In the genomic region with DNA sequence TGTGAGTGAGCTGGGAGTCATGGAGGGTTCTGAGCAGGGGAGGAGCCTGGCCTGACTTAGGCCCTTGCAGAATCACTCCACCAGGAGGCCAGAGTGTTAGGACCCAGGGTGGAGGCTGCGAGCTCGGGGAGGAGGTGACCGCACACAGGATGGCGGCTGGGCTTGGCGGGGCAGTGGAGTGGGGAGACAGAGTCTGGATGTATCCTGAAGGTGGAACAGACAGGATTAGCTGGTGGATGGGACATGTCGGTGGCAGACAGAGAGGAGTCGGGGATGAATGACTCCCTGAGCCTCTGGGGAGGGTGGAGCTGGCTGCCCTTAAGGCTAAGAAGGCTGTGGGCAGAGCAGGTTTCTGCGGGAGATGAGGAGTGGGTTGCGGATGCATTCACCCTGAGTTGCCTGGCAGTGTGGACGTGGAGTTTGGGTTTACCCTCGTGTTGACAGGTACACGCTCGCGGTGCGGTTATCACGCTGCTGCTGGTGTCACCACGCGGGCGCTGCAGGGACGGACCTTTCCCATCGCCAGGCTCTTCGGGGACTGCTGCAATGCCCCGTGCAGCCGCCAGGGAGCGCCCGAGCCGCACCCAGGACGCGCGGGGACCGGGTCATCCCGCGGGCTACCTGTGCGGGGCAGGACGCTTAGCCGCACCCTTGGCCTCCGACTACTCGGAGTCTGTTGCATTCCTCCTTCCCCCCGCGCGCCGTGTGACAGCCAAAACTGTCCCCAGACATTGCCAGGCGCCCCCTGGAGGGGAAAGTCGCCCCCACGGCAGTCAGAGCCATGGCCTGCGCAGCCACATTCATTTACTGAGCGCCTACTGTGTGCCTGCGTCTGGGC, we compare ENCODE assay signal across 8 cellular contexts. TPM values are rescaled to one million over a fixed set of nuclear protein-coding genes. Genes with fewer than 3 reads are reported as not detected.
DNase-seq lines count a peak whose midpoint lies in the region; ATAC-seq and TF ChIP-seq lines count a peak whose summit lies in the region.

No MANE protein-coding gene starts in this region.

- DNase-seq in AG04450 (ENCODE audit: low read depth, low spot score), result no peak
- DNase-seq in HuH-7 (ENCODE audit: low spot score), result peak; percentile 94
- peak; percentile 67 for DNase-seq in RKO (ENCODE audit: low spot score)
- peak; percentile 47 to 63 for DNase-seq in activated T-helper 1 cell treated with anti-CD3 and anti-CD28 coated beads, Interleukin-2, amount 50 U/mL, for 16 hours (ENCODE audit: low read depth in 1 of 2, low spot score in 1 of 2)
- DNase-seq in foreskin fibroblast, result peak in 1 of 2 donors; percentile 76
- DNase-seq in testis, result peak; percentile 88

- peaks cover 17 to 29% of the 10 kb centered on the region in 2 experiments for H3K4me1 ChIP-seq in neutrophil (ENCODE audit: control insufficient read depth in 1 of 2, insufficient read depth in 1 of 2, low read depth in 1 of 2, low read length in 1 of 2)
- H3K4me1 ChIP-seq in testis, result no peaks in the 10 kb centered on the region

- H3K27ac ChIP-seq in AG04450 (ENCODE audit: low read depth, low read length), result no peak overlapping the region
- peak overlapping the region; percentile 52 for H3K27ac ChIP-seq in neutrophil
- peak overlapping the region in 1 of 2 donors; percentile 17 for H3K27ac ChIP-seq in testis

- H3K4me3 ChIP-seq in AG04450 (ENCODE audit: low read depth, low read length) (peak overlapping the region; percentile 29), foreskin fibroblast (ENCODE audit: low read depth in 1 of 2, low read length in 2 of 2) (peak overlapping the region in 1 of 2 donors; percentile 23), neutrophil (ENCODE audit: low read depth in 1 of 2, low read length in 1 of 2) (peak overlapping the region; percentile 53 to 61), testis (peak overlapping the region in 1 of 2 donors; percentile 17)

- WGBS in testis, 2 donors, result 12 to 17% methylated on average over 9 to 48 of the region's 48 CpGs

- ATAC-seq in GM18861 (IDR thresholded peaks at IDR 0.05; ENCODE audit: unreplicated experiment), result peak; percentile 40

- H3K9me3 ChIP-seq in AG04450 (ENCODE audit: control insufficient read depth, insufficient read depth, low read length) (no peaks in the 10 kb centered on the region), neutrophil (no peaks in the 10 kb centered on the region), testis (no peaks in the 10 kb centered on the region)

- TF ChIP-seq CTCF in AG04450 (IDR thresholded peaks at IDR 0.05; ENCODE audit: low read depth, low read length) (peak; percentile 99), foreskin fibroblast (IDR thresholded peaks at IDR 0.05; ENCODE audit: low read depth, low read length) (peak; percentile 99), neutrophil (IDR thresholded peaks at IDR 0.05) (peak; percentile 99), testis (IDR thresholded peaks at IDR 0.05) (peak; percentile 99)

- CTCF ChIA-PET in AG04450 (lab: Charles Lee), result interaction anchor here (0.6 to 9.2 kb wide), 14 partner anchors 28 to 461 kb away, joined by 3 to 258 read pairs (median 5); a partner anchor contains a TSS

- peaks cover 9% of the 10 kb centered on the region for H3K27me3 ChIP-seq in AG04450 (ENCODE audit: control insufficient read depth, insufficient read depth, low read length)
- peaks cover 15% of the 10 kb centered on the region for H3K27me3 ChIP-seq in neutrophil
- H3K27me3 ChIP-seq in testis, result no peaks in the 10 kb centered on the region

- POLR2A ChIA-PET in AG04450 (lab: Yijun Ruan, JAX), result interaction anchor here (0.7 to 1.6 kb wide), 3 partner anchors 69 to 262 kb away, joined by 3 to 5 read pairs (median 5); no protein-coding TSS in a partner anchor

- H3K36me3 ChIP-seq in neutrophil (no peaks in the 10 kb centered on the region), testis (ENCODE audit: low read depth, missing control alignments) (no peaks in the 10 kb centered on the region)

- TF ChIP-seq POLR2A in testis (IDR thresholded peaks at IDR 0.05), result no peak

- intact Hi-C loops in testis (cut with DNase I; ENCODE audit: low total_unique reads), result no loop called here

RNA-seq across cellular contexts. Expression of a gene that starts 43.0 kb away (rescaled TPM):
- polyA plus RNA-seq in AG04450 (2011; rRNA removed) (8.1 TPM in 2 replicates), testis (ENCODE audit: insufficient read depth, low read depth, low replicate concordance) (30.3 TPM)
- polyA minus RNA-seq in AG04450 (2011; rRNA and poly(A)+ RNA removed), result 14.1 and 19.3 TPM in 2 replicates
- 10 to 100 TPM; 12.2 to 13.0 TPM for total RNA-seq in testis
